Comparison of ENCODE assay signal across 25 cellular contexts in the genomic region with DNA sequence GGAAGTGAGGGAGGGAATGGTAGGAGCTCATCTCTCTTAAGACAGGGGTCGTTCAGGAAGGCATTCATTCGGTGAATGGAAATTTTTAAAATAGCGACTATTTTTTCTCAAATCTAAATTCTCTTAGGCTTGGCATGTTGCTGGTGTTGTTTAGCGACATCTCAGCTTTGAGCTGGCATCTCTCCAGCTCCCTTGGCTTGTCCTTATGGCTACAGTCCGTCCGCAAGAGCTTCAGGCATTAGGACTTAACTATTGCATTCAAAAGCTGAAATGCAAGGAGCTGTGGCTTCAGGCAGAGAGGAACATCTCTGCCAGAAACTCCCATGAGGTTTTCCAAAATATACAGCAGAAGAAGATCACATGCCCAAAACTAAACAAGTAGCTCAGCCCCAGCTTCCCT.
"Had no signal": no experiment of that assay in that cellular context is flagged by ENCODE, and none has a peak within 500 bp of the region (broad histone marks: within the 10 kb centered on the region; RNA-seq: fewer than 3 reads in every experiment).

No MANE protein-coding gene starts in this region.

- H3K27ac Mint-ChIP-seq: activated CD4-positive, alpha-beta T cell treated with anti-CD3 and anti-CD28 coated beads, Interleukin-2, amount 10 ng/mL, durations not matched to agents 7 days and 5 days; activated naive CD4-positive, alpha-beta T cell treated with anti-CD3 and anti-CD28 coated beads, Interleukin-2, amount 50 U/mL, for 72 hours; activated T-cell treated with anti-CD3 and anti-CD28 coated beads, Interleukin-2, amount 50 U/mL, for 24 hours; activated T-helper 17 cell treated with anti-CD3 and anti-CD28 coated beads, Interleukin-2, amount 50 U/mL, for 72 hours; endodermal cell; nephron; stimulated activated effector memory CD8-positive, alpha-beta T cell treated with anti-CD3 and anti-CD28 coated beads, Interleukin-12 subunit alpha, Interleukin-12 subunit beta, amount 100 ng/mL, for 72 hours; stimulated activated naive CD8-positive, alpha-beta T cell treated with anti-CD3 and anti-CD28 coated beads, Interleukin-15, amount 100 ng/mL, for 72 hours had no signal

- H2AFZ ChIP-seq: parathyroid adenoma had no signal

- H3K36me3 Mint-ChIP-seq: activated naive CD4-positive, alpha-beta T cell treated with anti-CD3 and anti-CD28 coated beads, Interleukin-2, amount 50 U/mL, for 72 hours; stimulated activated effector memory CD8-positive, alpha-beta T cell treated with anti-CD3 and anti-CD28 coated beads, Interleukin-12 subunit alpha, Interleukin-12 subunit beta, amount 100 ng/mL, for 72 hours had no signal

- H3K36me3 ChIP-seq: adrenal gland, esophagus squamous epithelium, left lung, right lobe of liver, suprapubic skin, tibial nerve, WERI-Rb-1 had no signal

- H3K4me1 Mint-ChIP-seq: activated CD4-positive, alpha-beta T cell treated with anti-CD3 and anti-CD28 coated beads, Interleukin-2, amount 10 ng/mL, durations not matched to agents 7 days and 5 days; activated T-helper 17 cell treated with anti-CD3 and anti-CD28 coated beads, Interleukin-2, amount 50 U/mL, for 72 hours; endodermal cell; nephron; stimulated activated effector memory CD8-positive, alpha-beta T cell treated with anti-CD3 and anti-CD28 coated beads, Interleukin-12 subunit alpha, Interleukin-12 subunit beta, amount 100 ng/mL, for 72 hours; stimulated activated naive CD8-positive, alpha-beta T cell treated with anti-CD3 and anti-CD28 coated beads, Interleukin-15, amount 100 ng/mL, for 72 hours had no signal

- ATAC-seq: activated naive CD4-positive, alpha-beta T cell treated with anti-CD3 and anti-CD28 coated beads, Interleukin-2, amount 50 U/mL, for 72 hours; activated T-helper 17 cell treated with anti-CD3 and anti-CD28 coated beads, Interleukin-2, amount 50 U/mL, for 72 hours; left lung; right lobe of liver; stimulated activated effector memory CD8-positive, alpha-beta T cell treated with anti-CD3 and anti-CD28 coated beads, Interleukin-12 subunit alpha, Interleukin-12 subunit beta, amount 100 ng/mL, for 72 hours; stimulated activated naive CD8-positive, alpha-beta T cell treated with anti-CD3 and anti-CD28 coated beads, Interleukin-15, amount 100 ng/mL, for 72 hours had no signal

- H3K27ac ChIP-seq: adrenal gland, left lung, parathyroid adenoma, right lobe of liver, skin epidermis, suprapubic skin, tibial nerve, WERI-Rb-1 had no signal

- DNase-seq: activated CD4-positive, alpha-beta T cell treated with anti-CD3 and anti-CD28 coated beads, Interleukin-2, amount 10 ng/mL, durations not matched to agents 7 days and 5 days; activated CD4-positive, CD25-positive, alpha-beta regulatory T cell treated with anti-CD3 and anti-CD28 coated beads, Interleukin-2, amount 50 U/mL, for 72 hours; activated CD8-positive, alpha-beta memory T cell treated with anti-CD3 and anti-CD28 coated beads for 24 hours; activated CD8-positive, alpha-beta memory T cell treated with anti-CD3 and anti-CD28 coated beads, Interleukin-2, amount 50 U/mL, for 4 hours; activated T-cell treated with anti-CD3 and anti-CD28 coated beads, Interleukin-2, amount 50 U/mL, for 24 hours; adrenal gland; central memory CD4-positive, alpha-beta T cell; cortex of kidney; endodermal cell; esophagus squamous epithelium; left lung; mammary epithelial cell; right lobe of liver; stimulated activated CD4-positive, alpha-beta T cell treated with anti-CD3 and anti-CD28 coated beads, Interleukin-2, amount 100 ng/mL, for 24 hours; stimulated activated naive CD8-positive, alpha-beta T cell treated with anti-CD3 and anti-CD28 coated beads, Interleukin-15, amount 100 ng/mL, for 72 hours; T-helper 1 cell; WERI-Rb-1 had no signal

- H3K9me3 Mint-ChIP-seq: activated CD4-positive, alpha-beta T cell treated with anti-CD3 and anti-CD28 coated beads, Interleukin-2, amount 10 ng/mL, durations not matched to agents 7 days and 5 days; activated T-cell treated with anti-CD3 and anti-CD28 coated beads, Interleukin-2, amount 50 U/mL, for 24 hours; activated T-helper 17 cell treated with anti-CD3 and anti-CD28 coated beads, Interleukin-2, amount 50 U/mL, for 72 hours; endodermal cell had no signal

- H3K4me1 ChIP-seq: adrenal gland, left lung, parathyroid adenoma, right lobe of liver, suprapubic skin, tibial nerve had no signal

- H3K9me3 ChIP-seq: adrenal gland, esophagus squamous epithelium, right lobe of liver, suprapubic skin had no signal

- H3K27me3 Mint-ChIP-seq: activated CD4-positive, alpha-beta T cell treated with anti-CD3 and anti-CD28 coated beads, Interleukin-2, amount 10 ng/mL, durations not matched to agents 7 days and 5 days; activated T-cell treated with anti-CD3 and anti-CD28 coated beads, Interleukin-2, amount 50 U/mL, for 24 hours; activated T-helper 17 cell treated with anti-CD3 and anti-CD28 coated beads, Interleukin-2, amount 50 U/mL, for 72 hours had no signal

- H3K9ac ChIP-seq: parathyroid adenoma had no signal

- H3K4me3 ChIP-seq: adrenal gland, esophagus squamous epithelium, left lung, right lobe of liver, skin epidermis, suprapubic skin, tibial nerve had no signal

- H3K27me3 ChIP-seq: adrenal gland, esophagus squamous epithelium, left lung, right lobe of liver, suprapubic skin, tibial nerve had no signal

- H3K4me3 Mint-ChIP-seq: activated CD4-positive, alpha-beta T cell treated with anti-CD3 and anti-CD28 coated beads, Interleukin-2, amount 10 ng/mL, durations not matched to agents 7 days and 5 days; activated T-cell treated with anti-CD3 and anti-CD28 coated beads, Interleukin-2, amount 50 U/mL, for 24 hours; activated T-helper 17 cell treated with anti-CD3 and anti-CD28 coated beads, Interleukin-2, amount 50 U/mL, for 72 hours; endodermal cell; nephron; stimulated activated effector memory CD8-positive, alpha-beta T cell treated with anti-CD3 and anti-CD28 coated beads, Interleukin-12 subunit alpha, Interleukin-12 subunit beta, amount 100 ng/mL, for 72 hours; stimulated activated naive CD8-positive, alpha-beta T cell treated with anti-CD3 and anti-CD28 coated beads, Interleukin-15, amount 100 ng/mL, for 72 hours had no signal
